In genomic region chr3:134576426-134576825, GRCh38 we compare ENCODE assay signal across 21 cellular contexts.
DNase-seq lines count a peak whose midpoint lies in the region; ATAC-seq, FAIRE-seq and TF ChIP-seq lines count a peak whose summit lies in the region.
"Had no signal": no experiment of that assay in that cellular context is flagged by ENCODE, and none has a peak within 500 bp of the region (broad histone marks: within the 10 kb centered on the region; RNA-seq: fewer than 3 reads in every experiment).

No MANE protein-coding gene starts in this region.

- BruUV-seq in Caco-2 (replicated peaks; lab: Mats Ljungman, UMichigan): no TSS peak

- TF ChIP-seq CTCF in Caco-2 (IDR thresholded peaks at IDR 0.05; ENCODE audit: insufficient read depth in 1 of 2, low read depth in 1 of 2, low read length in 1 of 2, severe bottlenecking in 1 of 2, unreplicated experiment in 1 of 2) (no peak), progenitor cell of endocrine pancreas (IDR thresholded peaks at IDR 0.05; ENCODE audit: unreplicated experiment) (no peak), pancreas (IDR thresholded peaks at IDR 0.05) (no peak)

- POLR2A ChIA-PET in Caco-2 (lab: Charles Lee): no interaction called here

- no peaks in the 10 kb centered on the region for H3K36me3 Mint-ChIP-seq in Caco-2 (ENCODE audit: insufficient read depth, unreplicated experiment)
- peaks cover 5% of the 10 kb centered on the region for H3K36me3 Mint-ChIP-seq in memory B cell
- no peaks in the 10 kb centered on the region for H3K36me3 Mint-ChIP-seq in progenitor cell of endocrine pancreas (ENCODE audit: insufficient read depth)

- H3K4me1 ChIP-seq in Caco-2 (peaks cover 17% of the 10 kb centered on the region; the same call in 1 of the 2 replicates), pancreas (no peaks in the 10 kb centered on the region)
- H3K4me1 ChIP-seq: SJCRH30 had no signal

- peak overlapping the region; percentile 11 for H3K27ac Mint-ChIP-seq in Caco-2 (ENCODE audit: unreplicated experiment)
- peak overlapping the region; percentile 6 for H3K27ac Mint-ChIP-seq in memory B cell
- peak overlapping the region; percentile 62 for H3K27ac Mint-ChIP-seq in progenitor cell of endocrine pancreas

- ATAC-seq in memory B cell (ENCODE audit: low read depth) (no peak), HG03520 (IDR thresholded peaks at IDR 0.05; ENCODE audit: unreplicated experiment) (no peak), pancreas (no peak)
- ATAC-seq: K562, Right ventricle myocardium inferior had no signal

- intact Hi-C loops in Caco-2 (cut with micrococcal nuclease; ENCODE audit: unreplicated experiment) (no loop called here), pancreas (cut with DNase I) (no loop called here)

- DNase-seq in Caco-2 (peak; percentile 64 to 69), NCI-H526 treated with DMSO at 0.1 percent for 48 hours (lab: John Stamatoyannopoulos, UW) (peak; percentile 41), memory B cell (ENCODE audit: low spot score in 2 of 2) (no peak), progenitor cell of endocrine pancreas (ENCODE audit: low spot score, unreplicated experiment) (no peak), NCI-H2081 treated with DMSO at 0.1 percent for 48 hours (lab: John Stamatoyannopoulos, UW) (no peak), pancreas (no peak)
- DNase-seq: GM23248, H9, Kasumi-1, NCI-H1105 treated with DMSO at 0.1 percent for 48 hours, NCI-H187, NCI-H2171 treated with DMSO at 0.1 percent for 48 hours, NCI-H345, NCI-H524, PC-9, SJCRH30 had no signal

- H3K4me3 ChIP-seq in Caco-2 (ENCODE audit: low read depth, low read length): no peak overlapping the region
- no peak overlapping the region for H3K4me3 ChIP-seq in pancreas
- H3K4me3 ChIP-seq: GM23248, K562, PC-9, SJCRH30 had no signal

- H3K27me3 ChIP-seq in Caco-2 (replicated peaks; ENCODE audit: control insufficient read depth, insufficient read depth, low read length) (no peaks in the 10 kb centered on the region), pancreas (no peaks in the 10 kb centered on the region)
- H3K27me3 ChIP-seq: SJCRH30 had no signal

- H3K4me1 Mint-ChIP-seq in Caco-2 (ENCODE audit: low read depth, unreplicated experiment): peaks cover 8% of the 10 kb centered on the region
- no peaks in the 10 kb centered on the region for H3K4me1 Mint-ChIP-seq in memory B cell
- peaks cover 5% of the 10 kb centered on the region for H3K4me1 Mint-ChIP-seq in progenitor cell of endocrine pancreas (ENCODE audit: low read depth)

- H3K9me3 ChIP-seq in Caco-2 (peaks cover 7% of the 10 kb centered on the region; the same call in 1 of the 2 replicates), pancreas (no peaks in the 10 kb centered on the region)
- H3K9me3 ChIP-seq: SJCRH30 had no signal

- no peaks in the 10 kb centered on the region for H3K9me3 Mint-ChIP-seq in Caco-2 (ENCODE audit: unreplicated experiment)
- H3K9me3 Mint-ChIP-seq in memory B cell: peaks cover 7% of the 10 kb centered on the region
- peaks cover 16% of the 10 kb centered on the region for H3K9me3 Mint-ChIP-seq in progenitor cell of endocrine pancreas (ENCODE audit: low read depth)

- H3K4me3 Mint-ChIP-seq in Caco-2 (ENCODE audit: unreplicated experiment): peak overlapping the region; percentile 10
- no peak overlapping the region for H3K4me3 Mint-ChIP-seq in memory B cell
- no peak overlapping the region for H3K4me3 Mint-ChIP-seq in progenitor cell of endocrine pancreas (ENCODE audit: low read depth)
- H3K4me3 Mint-ChIP-seq: H9 had no signal

- CTCF ChIA-PET in Caco-2 (lab: Charles Lee): no interaction called here

- no peak overlapping the region for H3K27ac ChIP-seq in pancreas
- H3K27ac ChIP-seq: GM23248, PC-9, SJCRH30 had no signal

- H3K27me3 Mint-ChIP-seq in Caco-2 (ENCODE audit: insufficient read depth, unreplicated experiment): no peaks in the 10 kb centered on the region
- no peaks in the 10 kb centered on the region for H3K27me3 Mint-ChIP-seq in memory B cell
- H3K27me3 Mint-ChIP-seq in progenitor cell of endocrine pancreas: no peaks in the 10 kb centered on the region

- H3K36me3 ChIP-seq in Caco-2 (ENCODE audit: control insufficient read depth, insufficient read depth, low read length) (no peaks in the 10 kb centered on the region), pancreas (no peaks in the 10 kb centered on the region)
- H3K36me3 ChIP-seq: SJCRH30 had no signal

- 71 to 72% methylated on average over 6 of the region's 6 CpGs for WGBS in pancreas, 2 donors

- FAIRE-seq in pancreas (lab: Jason Lieb, UNC): no peak
- FAIRE-seq: D721Med, HTR-8/SVneo, K562 had no signal

Comparison
In these comparisons a context has a peak if more than half of its experiments do, and no peak if none do; other contexts are left out.
1. DNase-seq: peak in Caco-2 (2 of 2) and NCI-H526 treated with DMSO at 0.1 percent for 48 hours (single experiment); none in memory B cell (0 of 2), progenitor cell of endocrine pancreas (single experiment), NCI-H2081 treated with DMSO at 0.1 percent for 48 hours (single experiment) and pancreas (0 of 6).
2. H3K27ac Mint-ChIP-seq: peak in every context shown above with its lines; median percentile 62 in progenitor cell of endocrine pancreas; 11 in Caco-2; 6 in memory B cell.